ENCODE assay signal across 9 cellular contexts in genomic region chr11:45846174-45846675, GRCh38. TPM values are rescaled to one million over a fixed set of nuclear protein-coding genes. Genes with fewer than 3 reads are reported as not detected.
DNase-seq lines count a peak whose midpoint lies in the region; ATAC-seq and TF ChIP-seq lines count a peak whose summit lies in the region.
"Had no signal": no experiment of that assay in that cellular context is flagged by ENCODE, and none has a peak within 500 bp of the region (broad histone marks: within the 10 kb centered on the region; RNA-seq: fewer than 3 reads in every experiment).

No MANE protein-coding gene starts in this region.

- H3K4me3 ChIP-seq in body of pancreas (no peak overlapping the region), HAP-1 (no peak overlapping the region)

- TF ChIP-seq CTCF in body of pancreas (IDR thresholded peaks at IDR 0.05) (no peak), type B pancreatic cell (conservative IDR thresholded peaks at IDR 0.05) (no peak)

- TF ChIP-seq POLR2A in body of pancreas (IDR thresholded peaks at IDR 0.05): no peak

- H3K27me3 ChIP-seq in body of pancreas: no peaks in the 10 kb centered on the region
- no peaks in the 10 kb centered on the region for H3K27me3 ChIP-seq in HAP-1 (ENCODE audit: low read depth)

- no peaks in the 10 kb centered on the region for H3K9me3 Mint-ChIP-seq in activated naive CD4-positive, alpha-beta T cell treated with anti-CD3 and anti-CD28 coated beads, Interleukin-2, amount 50 U/mL, for 24 hours
- no peaks in the 10 kb centered on the region for H3K9me3 Mint-ChIP-seq in activated naive CD4-positive, alpha-beta T cell treated with anti-CD3 and anti-CD28 coated beads, Interleukin-2, amount 50 U/mL, for 72 hours
- H3K9me3 Mint-ChIP-seq in naive B cell: no peaks in the 10 kb centered on the region
- H3K9me3 Mint-ChIP-seq in type B pancreatic cell: no peaks in the 10 kb centered on the region

- intact Hi-C loops in body of pancreas (cut with DNase I): no loop called here

- no peak overlapping the region for H3K27ac Mint-ChIP-seq in activated naive CD4-positive, alpha-beta T cell treated with anti-CD3 and anti-CD28 coated beads, Interleukin-2, amount 50 U/mL, for 24 hours
- peak overlapping the region in 1 of 2 donors; percentile 92 for H3K27ac Mint-ChIP-seq in activated naive CD4-positive, alpha-beta T cell treated with anti-CD3 and anti-CD28 coated beads, Interleukin-2, amount 50 U/mL, for 72 hours
- H3K27ac Mint-ChIP-seq in naive B cell: peak overlapping the region; percentile 95 to 99 (median 98)
- peak overlapping the region; percentile 95 for H3K27ac Mint-ChIP-seq in type B pancreatic cell

- peak overlapping the region; percentile 89 for H3K4me3 Mint-ChIP-seq in activated naive CD4-positive, alpha-beta T cell treated with anti-CD3 and anti-CD28 coated beads, Interleukin-2, amount 50 U/mL, for 24 hours
- H3K4me3 Mint-ChIP-seq in naive B cell (peak overlapping the region; percentile 81 to 94 (median 90)), type B pancreatic cell (peak overlapping the region; percentile 89)

- H3K36me3 ChIP-seq in body of pancreas (replicated peaks in 1 of 2; ENCODE audit: insufficient read depth in 1 of 2, low read depth in 2 of 2) (no peaks in the 10 kb centered on the region), HAP-1 (replicated peaks) (no peaks in the 10 kb centered on the region)

- DNase-seq in activated naive CD4-positive, alpha-beta T cell treated with anti-CD3 and anti-CD28 coated beads, Interleukin-2, amount 50 U/mL, for 72 hours (ENCODE audit: low spot score in 2 of 2): no peak
- no peak for DNase-seq in body of pancreas
- no peak for DNase-seq in naive B cell
- DNase-seq in type B pancreatic cell (ENCODE audit: extremely low spot score, unreplicated experiment): no peak
- no peak for DNase-seq in HAP-1 (ENCODE audit: low spot score in 2 of 2)
- no peak for DNase-seq in HuH-7.5 (ENCODE audit: low spot score)
- DNase-seq: NCI-H774 had no signal

- H3K4me1 Mint-ChIP-seq in activated naive CD4-positive, alpha-beta T cell treated with anti-CD3 and anti-CD28 coated beads, Interleukin-2, amount 50 U/mL, for 24 hours: peaks cover 65% of the 10 kb centered on the region
- H3K4me1 Mint-ChIP-seq in naive B cell (peaks cover 47 to 58% (median 48%) of the 10 kb centered on the region in 3 donors), type B pancreatic cell (ENCODE audit: unreplicated experiment) (peaks cover 23% of the 10 kb centered on the region)

- no peaks in the 10 kb centered on the region for H3K27me3 Mint-ChIP-seq in activated naive CD4-positive, alpha-beta T cell treated with anti-CD3 and anti-CD28 coated beads, Interleukin-2, amount 50 U/mL, for 24 hours
- H3K27me3 Mint-ChIP-seq in naive B cell (no peaks in the 10 kb centered on the region), type B pancreatic cell (peaks cover 23% of the 10 kb centered on the region)

- H3K36me3 Mint-ChIP-seq in activated naive CD4-positive, alpha-beta T cell treated with anti-CD3 and anti-CD28 coated beads, Interleukin-2, amount 50 U/mL, for 24 hours: no peaks in the 10 kb centered on the region
- H3K36me3 Mint-ChIP-seq in activated naive CD4-positive, alpha-beta T cell treated with anti-CD3 and anti-CD28 coated beads, Interleukin-2, amount 50 U/mL, for 72 hours: no peaks in the 10 kb centered on the region
- no peaks in the 10 kb centered on the region for H3K36me3 Mint-ChIP-seq in naive B cell
- no peaks in the 10 kb centered on the region for H3K36me3 Mint-ChIP-seq in type B pancreatic cell

- peak overlapping the region; percentile 84 to 98 (median 96) for H3K27ac ChIP-seq in body of pancreas

- ATAC-seq in activated naive CD4-positive, alpha-beta T cell treated with anti-CD3 and anti-CD28 coated beads, Interleukin-2, amount 50 U/mL, for 72 hours: no peak
- no peak for ATAC-seq in body of pancreas
- no peak for ATAC-seq in naive B cell (ENCODE audit: low read depth in 2 of 2)
- no peak for ATAC-seq in HG02885 (IDR thresholded peaks at IDR 0.05; ENCODE audit: poor library complexity, unreplicated experiment)

- H3K9me3 ChIP-seq in body of pancreas (no peaks in the 10 kb centered on the region), HAP-1 (no peaks in the 10 kb centered on the region)

- 76 to 80% methylated on average over 4 of the region's 4 CpGs for WGBS in body of pancreas, 2 donors

- in situ Hi-C loops in HAP-1 (cut with MboI; ENCODE audit: low sequenced_read_pairs): no loop called here

- peaks cover 65% of the 10 kb centered on the region for H3K4me1 ChIP-seq in body of pancreas
- H3K4me1 ChIP-seq in HAP-1: peaks cover 9% of the 10 kb centered on the region

RNA-seq across cellular contexts. Expression of gene CRY2, which starts 1.1 kb away (rescaled TPM):
- 10 to 100 TPM; 14.0 to 31.4 TPM for total RNA-seq in activated naive CD4-positive, alpha-beta T cell treated with anti-CD3 and anti-CD28 coated beads, Interleukin-2, amount 50 U/mL, for 72 hours
- total RNA-seq in body of pancreas: 10 to 100 TPM; 24.6 to 65.9 TPM
- polyA plus RNA-seq in naive B cell (ENCODE audit: low read depth in 6 of 6): 10 to 100 TPM in 5 of 6 donors, 1 to 10 TPM in 1; 10.0 to 34.2 (median 26.7) TPM
- 27.7 and 37.0 TPM in 2 replicates for total RNA-seq in type B pancreatic cell (ENCODE audit: low replicate concordance)

RNA-seq across cellular contexts. Expression of gene MAPK8IP1, which starts 39.2 kb away (rescaled TPM):
- under 1 TPM; 0.23 to 0.57 TPM for total RNA-seq in activated naive CD4-positive, alpha-beta T cell treated with anti-CD3 and anti-CD28 coated beads, Interleukin-2, amount 50 U/mL, for 72 hours
- 10 to 100 TPM; 23.7 to 32.4 TPM for total RNA-seq in body of pancreas
- polyA plus RNA-seq in naive B cell (ENCODE audit: low read depth in 6 of 6): under 1 TPM in 5 of 6 donors, not detected in 1; 0.12 to 0.35 (median 0.20) TPM
- total RNA-seq in type B pancreatic cell (ENCODE audit: low replicate concordance): 23.7 and 24.4 TPM in 2 replicates

RNA-seq across cellular contexts. Expression of gene SLC35C1, which starts 41.3 kb away (rescaled TPM):
- 10 to 100 TPM in 1 of 2 donors, 1 to 10 TPM in 1; 7.9 to 10.8 TPM for total RNA-seq in activated naive CD4-positive, alpha-beta T cell treated with anti-CD3 and anti-CD28 coated beads, Interleukin-2, amount 50 U/mL, for 72 hours
- 10 to 100 TPM; 11.2 to 22.7 TPM for total RNA-seq in body of pancreas
- 1 to 10 TPM; 3.3 to 7.6 (median 5.7) TPM for polyA plus RNA-seq in naive B cell (ENCODE audit: low read depth in 6 of 6)
- total RNA-seq in type B pancreatic cell (ENCODE audit: low replicate concordance): 19.5 and 26.0 TPM in 2 replicates

Comparison
In these comparisons a context has a peak if more than half of its experiments do, and no peak if none do; other contexts are left out.
1. RNA of gene MAPK8IP1, which starts 39.2 kb away (total RNA-seq): 23.7 to 32.4 TPM in body of pancreas and 23.7 to 24.4 TPM in type B pancreatic cell; 0.23 to 0.57 TPM in activated naive CD4-positive, alpha-beta T cell treated with anti-CD3 and anti-CD28 coated beads, Interleukin-2, amount 50 U/mL, for 72 hours; every median in the first group is over 10 times any median in the second.
2. Peak in every context shown above with its lines, with median percentiles within 50 percentile points of each other: H3K4me3 Mint-ChIP-seq.